15 cellular contexts compared by ENCODE assay signal in the genomic region with DNA sequence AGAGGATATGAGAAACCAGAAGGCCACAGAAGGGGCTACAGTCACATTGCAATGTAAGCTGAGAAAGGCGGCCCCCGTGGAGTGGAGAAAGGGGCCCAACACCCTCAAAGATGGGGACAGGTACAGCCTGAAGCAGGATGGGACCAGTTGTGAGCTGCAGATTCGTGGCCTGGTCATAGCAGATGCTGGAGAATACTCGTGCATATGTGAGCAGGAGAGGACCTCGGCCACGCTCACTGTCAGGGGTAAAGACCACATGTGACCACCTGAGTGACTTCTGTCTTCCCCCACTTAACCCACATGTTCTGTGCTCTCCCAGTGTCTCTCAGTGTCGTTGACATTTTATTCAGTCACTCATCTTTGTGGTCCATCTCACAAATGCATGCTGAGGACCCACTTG.
"Had no signal": no experiment of that assay in that cellular context is flagged by ENCODE, and none has a peak within 500 bp of the region (broad histone marks: within the 10 kb centered on the region; RNA-seq: fewer than 3 reads in every experiment).

No MANE protein-coding gene starts in this region.

- H3K27ac Mint-ChIP-seq: type B pancreatic cell had no signal

- H3K4me3 Mint-ChIP-seq: type B pancreatic cell had no signal

- DNase-seq: effector memory CD4-positive, alpha-beta T cell; glutamatergic neuron; mesenchymal stem cell; midbrain; small intestine; stimulated activated CD4-positive, alpha-beta T cell treated with anti-CD3 and anti-CD28 coated beads, Interleukin-2, amount 100 ng/mL, for 48 hours; stimulated activated naive CD4-positive, alpha-beta T cell treated with Interleukin-2 at 50 U/mL for 16 hours; uterus had no signal

- ATAC-seq: gastroesophageal sphincter had no signal

- H3K27me3 Mint-ChIP-seq: type B pancreatic cell had no signal

- H3K4me1 ChIP-seq: esophagus muscularis mucosa, gastroesophageal sphincter, uterus had no signal

- H3K36me3 ChIP-seq: neutrophil, uterus had no signal

- H3K27ac ChIP-seq: epithelial cell of prostate, esophagus muscularis mucosa, gastroesophageal sphincter, hepatocyte, neutrophil, uterus had no signal

- H3K4me3 ChIP-seq: esophagus muscularis mucosa, gastroesophageal sphincter, hepatocyte, lung, uterus had no signal

- H3K27me3 ChIP-seq: esophagus muscularis mucosa, gastroesophageal sphincter, hepatocyte, neutrophil, uterus had no signal
